8 cellular contexts compared by ENCODE assay signal in the genomic region with DNA sequence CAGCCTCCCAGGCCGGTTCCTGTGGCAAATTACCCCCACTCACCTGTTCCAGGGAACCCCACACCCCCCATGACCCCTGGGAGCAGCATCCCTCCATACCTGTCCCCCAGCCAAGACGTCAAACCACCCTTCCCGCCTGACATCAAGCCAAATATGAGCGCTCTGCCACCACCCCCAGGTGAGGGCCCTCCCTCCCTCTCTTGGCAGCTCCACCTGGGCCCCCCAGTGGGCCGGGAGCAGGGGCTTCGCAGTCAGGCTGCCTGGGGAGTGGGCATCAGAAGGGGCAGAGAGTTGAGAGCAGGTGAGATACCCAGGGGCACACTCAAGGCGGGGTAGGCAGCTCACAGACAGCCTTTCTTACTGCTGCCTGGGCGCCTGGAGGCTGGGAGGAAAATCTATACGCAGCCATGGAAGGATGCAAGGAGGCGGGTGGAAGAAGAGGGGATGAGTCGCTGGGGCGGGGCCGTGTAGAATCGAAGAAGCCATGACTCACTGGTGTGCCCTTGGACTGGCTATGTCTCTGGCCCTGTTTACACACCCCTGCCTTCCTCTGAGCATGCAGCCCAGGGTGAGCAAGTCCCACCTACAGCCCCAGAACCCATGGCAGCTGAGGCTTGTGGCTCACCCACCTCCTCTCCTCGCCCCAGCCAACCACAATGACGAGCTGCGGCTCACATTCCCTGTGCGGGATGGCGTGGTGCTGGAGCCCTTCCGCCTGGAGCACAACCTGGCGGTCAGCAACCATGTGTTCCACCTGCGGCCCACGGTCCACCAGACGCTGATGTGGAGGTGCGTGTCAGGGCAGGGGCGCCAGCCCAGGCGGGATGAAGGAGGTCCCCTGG. TPM values are rescaled to one million over a fixed set of nuclear protein-coding genes. Genes with fewer than 3 reads are reported as not detected.
DNase-seq lines count a peak whose midpoint lies in the region; TF ChIP-seq lines count a peak whose summit lies in the region.

No MANE protein-coding gene starts in this region.

- no peaks in the 10 kb centered on the region for H3K9me3 ChIP-seq in A673 (ENCODE audit: low read depth, low read length, poor library complexity, severe bottlenecking)

- H3K27me3 ChIP-seq in A673 (replicated peaks; ENCODE audit: insufficient read depth, low read depth, low read length, poor library complexity), result no peaks in the 10 kb centered on the region

- CTCF ChIA-PET in A673 (lab: Charles Lee), result no interaction called here

- no peak overlapping the region for H3K27ac ChIP-seq in A673 (ENCODE audit: low read depth, low read length, poor library complexity, severe bottlenecking)

- no peak overlapping the region for H3K4me3 Mint-ChIP-seq in activated naive CD8-positive, alpha-beta T cell treated with anti-CD3 and anti-CD28 coated beads for 36 hours
- H3K4me3 Mint-ChIP-seq in endothelial cell (ENCODE audit: unreplicated experiment), result no peak overlapping the region

- no peak overlapping the region for H3K27ac Mint-ChIP-seq in activated naive CD8-positive, alpha-beta T cell treated with anti-CD3 and anti-CD28 coated beads for 36 hours
- H3K27ac Mint-ChIP-seq in endothelial cell (ENCODE audit: unreplicated experiment), result no peak overlapping the region

- TF ChIP-seq CTCF in A673 (conservative IDR thresholded peaks at IDR 0.05; ENCODE audit: low read depth, low read length), result no peak
- no peak for TF ChIP-seq CTCF in endothelial cell (IDR thresholded peaks at IDR 0.05; ENCODE audit: unreplicated experiment)

- DNase-seq in A673 (ENCODE audit: low spot score) (peak; percentile 68), HS-5 (ENCODE audit: low read depth) (peak; percentile 71), iris pigment epithelial cell (ENCODE audit: low read depth) (peak; percentile 98), DMS79 treated with DMSO at 0.1 percent for 48 hours (lab: John Stamatoyannopoulos, UW) (no peak), GM19238 (ENCODE audit: insufficient read length, low spot score) (no peak), endothelial cell (ENCODE audit: low spot score) (no peak)
- DNase-seq in activated naive CD8-positive, alpha-beta T cell treated with anti-CD3 and anti-CD28 coated beads for 36 hours, result peak; percentile 58
- DNase-seq in stimulated activated CD8-positive, alpha-beta memory T cell treated with anti-CD3 and anti-CD28 coated beads, Interleukin-7, amount 100 ng/mL, for 4 hours (ENCODE audit: low read depth in 2 of 2), result peak; percentile 12 to 55

- H3K36me3 Mint-ChIP-seq in activated naive CD8-positive, alpha-beta T cell treated with anti-CD3 and anti-CD28 coated beads for 36 hours, result peaks cover 33% of the 10 kb centered on the region
- peaks cover 49% of the 10 kb centered on the region for H3K36me3 Mint-ChIP-seq in endothelial cell (ENCODE audit: low read depth, unreplicated experiment)

- POLR2A ChIA-PET in A673 (lab: Charles Lee; ENCODE audit: low non-redundant PET), result no interaction called here

- intact Hi-C loops in A673 (cut with micrococcal nuclease; ENCODE audit: unreplicated experiment), result no loop called here

- H3K4me1 ChIP-seq in A673 (ENCODE audit: insufficient read depth, low read length, poor library complexity, severe bottlenecking), result no peaks in the 10 kb centered on the region

- peaks cover 34% of the 10 kb centered on the region for H3K36me3 ChIP-seq in A673 (ENCODE audit: insufficient read depth, low read length, poor library complexity, severe bottlenecking)

- peaks cover 9% of the 10 kb centered on the region for H3K4me1 Mint-ChIP-seq in activated naive CD8-positive, alpha-beta T cell treated with anti-CD3 and anti-CD28 coated beads for 36 hours
- H3K4me1 Mint-ChIP-seq in endothelial cell (ENCODE audit: unreplicated experiment), result no peaks in the 10 kb centered on the region

- H3K27me3 Mint-ChIP-seq in activated naive CD8-positive, alpha-beta T cell treated with anti-CD3 and anti-CD28 coated beads for 36 hours, result no peaks in the 10 kb centered on the region
- H3K27me3 Mint-ChIP-seq in endothelial cell (ENCODE audit: unreplicated experiment), result peaks cover 29% of the 10 kb centered on the region

- H3K9me3 Mint-ChIP-seq in activated naive CD8-positive, alpha-beta T cell treated with anti-CD3 and anti-CD28 coated beads for 36 hours, result no peaks in the 10 kb centered on the region
- H3K9me3 Mint-ChIP-seq in endothelial cell (ENCODE audit: unreplicated experiment), result no peaks in the 10 kb centered on the region

- no TSS peak for BruUV-seq in A673 (replicated peaks; lab: Mats Ljungman, UMichigan)

- H3K4me3 ChIP-seq in A673 (ENCODE audit: low read depth, low read length, poor library complexity, severe bottlenecking), result no peak overlapping the region

RNA-seq across cellular contexts. Expression of gene PPIF, which starts 48.6 kb away (rescaled TPM):
- total RNA-seq in A673 (2021) (133 and 160 TPM in 2 replicates), endothelial cell (ENCODE audit: unreplicated experiment) (21.9 TPM)
- total RNA-seq in activated naive CD8-positive, alpha-beta T cell treated with anti-CD3 and anti-CD28 coated beads for 36 hours, result 100 to 1,000 TPM; 163 to 176 TPM

Comparison
In these comparisons a context has a peak if more than half of its experiments do, and no peak if none do; other contexts are left out.
1. DNase-seq: peak in A673 (single experiment), HS-5 (single experiment), activated naive CD8-positive, alpha-beta T cell treated with anti-CD3 and anti-CD28 coated beads for 36 hours (single experiment), iris pigment epithelial cell (single experiment) and stimulated activated CD8-positive, alpha-beta memory T cell treated with anti-CD3 and anti-CD28 coated beads, Interleukin-7, amount 100 ng/mL, for 4 hours (2 of 2); none in DMS79 treated with DMSO at 0.1 percent for 48 hours (single experiment), GM19238 (single experiment) and endothelial cell (single experiment).